Comparison of ENCODE assay signal across 8 cellular contexts in genomic region chr6:151324079-151324825, GRCh38.
DNase-seq lines count a peak whose midpoint lies in the region; ATAC-seq, FAIRE-seq and TF ChIP-seq lines count a peak whose summit lies in the region.

No MANE protein-coding gene starts in this region.

- TF ChIP-seq POLR2A in endothelial cell of umbilical vein (IDR thresholded peaks at IDR 0.05; ENCODE audit: low read depth, low read length) = peak; percentile 28

- TF ChIP-seq CTCF in AG04449 (IDR thresholded peaks at IDR 0.05; ENCODE audit: insufficient read depth, low read length, missing control alignments) = peak; percentile 96
- peak; percentile 94 to 97 for TF ChIP-seq CTCF in endothelial cell of umbilical vein (IDR thresholded peaks at IDR 0.05; ENCODE audit: extremely low read depth in 1 of 2, insufficient read depth in 1 of 2, low read depth in 1 of 2, low read length in 2 of 2)

- no peaks in the 10 kb centered on the region for H3K4me1 ChIP-seq in NT2/D1 (ENCODE audit: insufficient read depth, insufficient read length)
- peaks cover 26% of the 10 kb centered on the region for H3K4me1 ChIP-seq in endothelial cell of umbilical vein (ENCODE audit: control insufficient read depth, extremely low read depth, insufficient read depth, low read length)

- dilution Hi-C loops in endothelial cell of umbilical vein (cut with MboI; ENCODE audit: extremely low pct_ligation_motif_present, low sequenced_read_pairs) = no loop called here

- H3K9me3 ChIP-seq in NT2/D1 (ENCODE audit: insufficient read depth, low read length) (no peaks in the 10 kb centered on the region), endothelial cell of umbilical vein (replicated peaks; ENCODE audit: control insufficient read depth, insufficient read depth, low read length) (no peaks in the 10 kb centered on the region)

- H3K4me3 ChIP-seq in AG04449 (ENCODE audit: low read depth, low read length) (no peak overlapping the region), NT2/D1 (ENCODE audit: insufficient read length, low read depth) (no peak overlapping the region), endothelial cell of umbilical vein (replicated peaks in 1 of 3; ENCODE audit: insufficient read depth in 1 of 3, low read depth in 1 of 3, low read length in 3 of 3) (peak overlapping the region in 1 of 3 experiments; percentile 93)

- DNase-seq in AG04449 (ENCODE audit: low read depth, low spot score) (peak; percentile 71), HT-29 (ENCODE audit: low spot score) (peak; percentile 87), NT2/D1 (ENCODE audit: low read depth, low spot score) (peak; percentile 51), endothelial cell of umbilical vein (ENCODE audit: low read depth, low spot score) (peak; percentile 94), mucosa of gallbladder (ENCODE audit: low spot score) (peak; percentile 85)
- peak; percentile 26 for DNase-seq in activated CD8-positive, alpha-beta memory T cell treated with anti-CD3 and anti-CD28 coated beads, Interleukin-2, amount 50 U/mL, for 24 hours (ENCODE audit: extremely low read depth)
- DNase-seq in stimulated activated CD8-positive, alpha-beta memory T cell treated with anti-CD3 and anti-CD28 coated beads, Interleukin-4, amount 100 ng/mL, for 1 hour (ENCODE audit: low read depth in 2 of 2, low spot score in 1 of 2) = peak; percentile 46 to 55

- intact Hi-C loops in endothelial cell of umbilical vein (cut with micrococcal nuclease) = loop anchor here (1.0 to 5.0 kb wide), 11 partner anchors 38 to 432 kb away; no protein-coding TSS in a partner anchor

- H3K36me3 ChIP-seq in NT2/D1 (ENCODE audit: insufficient read depth, insufficient read length, low read length) (no peaks in the 10 kb centered on the region), endothelial cell of umbilical vein (ENCODE audit: control insufficient read depth in 2 of 2, extremely low read depth in 1 of 2, insufficient read depth in 2 of 2, low read length in 2 of 2) (no peaks in the 10 kb centered on the region)

- POLR2A ChIA-PET in AG04449 (lab: Yijun Ruan, JAX) (interaction anchor here (1.0 to 1.2 kb wide), 3 partner anchors 84 to 431 kb away, joined by 3 to 8 read pairs (median 5); partner anchors contain the start of gene AKAP12), endothelial cell of umbilical vein (lab: Charles Lee) (interaction anchor here (0.6 to 1.8 kb wide), 4 partner anchors 310 to 432 kb away, joined by 3 to 11 read pairs (median 4); no protein-coding TSS in a partner anchor)

- peak; percentile 72 for ATAC-seq in GM18907 (IDR thresholded peaks at IDR 0.05; ENCODE audit: unreplicated experiment)

- no peaks in the 10 kb centered on the region for H3K9me1 ChIP-seq in endothelial cell of umbilical vein (replicated peaks; ENCODE audit: control insufficient read depth, extremely low read depth, insufficient read depth, low read length)

- peaks cover 52% of the 10 kb centered on the region for H3K79me2 ChIP-seq in endothelial cell of umbilical vein (ENCODE audit: control insufficient read depth, insufficient read depth, low read length)

- peak overlapping the region; percentile 71 for H3K4me2 ChIP-seq in endothelial cell of umbilical vein (ENCODE audit: insufficient read depth, low read length)

- H3K9ac ChIP-seq in NT2/D1 (ENCODE audit: insufficient read length, low read depth) = no peak overlapping the region
- H3K9ac ChIP-seq in endothelial cell of umbilical vein (replicated peaks; ENCODE audit: extremely low read depth, insufficient read depth, low read length) = peak overlapping the region; percentile 97

- peak overlapping the region; percentile 80 for H3K27ac ChIP-seq in endothelial cell of umbilical vein (ENCODE audit: insufficient read depth, low read depth, low read length)

- H3K27me3 ChIP-seq in NT2/D1 (ENCODE audit: insufficient read depth, insufficient read length) (no peaks in the 10 kb centered on the region), endothelial cell of umbilical vein (ENCODE audit: control insufficient read depth in 2 of 2, insufficient read depth in 2 of 2, low read length in 2 of 2) (no peaks in the 10 kb centered on the region)

- FAIRE-seq in endothelial cell of umbilical vein (lab: Jason Lieb, UNC) = peak; percentile 88

- no peaks in the 10 kb centered on the region for H4K20me1 ChIP-seq in endothelial cell of umbilical vein (replicated peaks; ENCODE audit: control insufficient read depth, extremely low read depth, insufficient read depth, low read length)

- H2AFZ ChIP-seq in endothelial cell of umbilical vein (ENCODE audit: low read depth, low read length) = peak overlapping the region; percentile 21

- BruUV-seq in endothelial cell of umbilical vein (replicated peaks; lab: Mats Ljungman, UMichigan) = no TSS peak

- CTCF ChIA-PET in AG04449 (lab: Yijun Ruan, JAX) (interaction anchor here (0.6 to 19.1 kb wide), 88 partner anchors 10 to 506 kb away, joined by 3 to 573 read pairs (median 5); partner anchors contain the start of gene AKAP12), endothelial cell of umbilical vein (lab: Charles Lee) (interaction anchor here (0.6 to 9.2 kb wide), 78 partner anchors 9 to 507 kb away, joined by 3 to 284 read pairs (median 5); partner anchors contain the start of gene AKAP12)

TF ChIP-seq in endothelial cell of umbilical vein, 7 proteins besides CTCF, POLR2A, EP300 and RAD21:
- TF ChIP-seq MYC (IDR thresholded peaks at IDR 0.05; ENCODE audit: low read depth, low read length) (no peak), POLR2AphosphoS5 (IDR thresholded peaks at IDR 0.05; ENCODE audit: insufficient read depth, low read depth, low read length) (no peak), GATA2 (IDR thresholded peaks at IDR 0.05; ENCODE audit: insufficient read depth, insufficient read length, low read depth, low read length) (no peak), EZH2 (IDR thresholded peaks at IDR 0.05; ENCODE audit: borderline replicate concordance, low read depth, low read length, severe bottlenecking) (no peak), MAX (IDR thresholded peaks at IDR 0.05; ENCODE audit: insufficient read depth, insufficient read length) (no peak), JUN (IDR thresholded peaks at IDR 0.05; ENCODE audit: borderline replicate concordance, insufficient read depth, insufficient read length, low read depth) (no peak), FOS (IDR thresholded peaks at IDR 0.05; ENCODE audit: borderline replicate concordance, insufficient read depth, low read length) (peak; percentile 29)
TF ChIP-seq in endothelial cell of umbilical vein: peak in this region for 1.

Comparison
In these comparisons a context has a peak if more than half of its experiments do, and no peak if none do; other contexts are left out.
1. DNase-seq: peak in every context shown above with its lines; median percentile 94 in endothelial cell of umbilical vein; 87 in HT-29; 85 in mucosa of gallbladder; 71 in AG04449; 51 in NT2/D1; 50 in stimulated activated CD8-positive, alpha-beta memory T cell treated with anti-CD3 and anti-CD28 coated beads, Interleukin-4, amount 100 ng/mL, for 1 hour; 26 in activated CD8-positive, alpha-beta memory T cell treated with anti-CD3 and anti-CD28 coated beads, Interleukin-2, amount 50 U/mL, for 24 hours.